Comparison of ENCODE assay signal across 18 cellular contexts in genomic region chr13:49567501-49567900, GRCh38.
"Had no signal": no experiment of that assay in that cellular context is flagged by ENCODE, and none has a peak within 500 bp of the region (broad histone marks: within the 10 kb centered on the region; RNA-seq: fewer than 3 reads in every experiment).

No MANE protein-coding gene starts in this region.

- H3K4me1 ChIP-seq: breast epithelium, colonic mucosa, neural progenitor cell had no signal

- H3K9me3 ChIP-seq: breast epithelium, colonic mucosa, heart right ventricle, tibial artery had no signal

- ATAC-seq: left lobe of liver; naive thymus-derived CD4-positive, alpha-beta T cell had no signal

- DNase-seq: activated CD4-positive, alpha-beta T cell treated with anti-CD3 and anti-CD28 coated beads, Interleukin-2, amount 50 U/mL, for 4 hours; activated CD8-positive, alpha-beta memory T cell treated with anti-CD3 and anti-CD28 coated beads for 24 hours; activated CD8-positive, alpha-beta memory T cell treated with anti-CD3 and anti-CD28 coated beads, Interleukin-2, amount 50 U/mL, for 4 hours; activated naive CD4-positive, alpha-beta T cell treated with Interleukin-2 at 50 U/mL for 16 hours; activated naive CD8-positive, alpha-beta T cell treated with anti-CD3 and anti-CD28 coated beads for 36 hours; activated T-cell treated with anti-CD3 and anti-CD28 coated beads, Interleukin-2, amount 50 U/mL, for 24 hours; amniotic stem cell; colonic mucosa; heart right ventricle; naive thymus-derived CD4-positive, alpha-beta T cell; stimulated activated CD4-positive, alpha-beta T cell treated with anti-CD3 and anti-CD28 coated beads, Interleukin-4, amount 100 ng/mL, for 24 hours; substantia nigra; tibial artery had no signal

- H3K4me3 ChIP-seq: breast epithelium, colonic mucosa, heart right ventricle, lung, neural progenitor cell, tibial artery had no signal

- H3K27me3 ChIP-seq: breast epithelium, colonic mucosa, heart right ventricle, neural progenitor cell, tibial artery had no signal

- H3K27ac ChIP-seq: breast epithelium, colonic mucosa, epithelial cell of prostate, heart right ventricle, neural progenitor cell, tibial artery had no signal
